Comparison of ENCODE assay signal across 8 cellular contexts in genomic region chr21:22791986-22792560, GRCh38.
DNase-seq lines count a peak whose midpoint lies in the region; ATAC-seq and TF ChIP-seq lines count a peak whose summit lies in the region.

No MANE protein-coding gene starts in this region.

- no peaks in the 10 kb centered on the region for H3K9me3 Mint-ChIP-seq in type B pancreatic cell

- peak; percentile 94 for TF ChIP-seq CTCF in type B pancreatic cell (conservative IDR thresholded peaks at IDR 0.05)

- H3K4me3 Mint-ChIP-seq in type B pancreatic cell, result no peak overlapping the region

- no peak for ATAC-seq in GM18873 (IDR thresholded peaks at IDR 0.05; ENCODE audit: low FRiP score, unreplicated experiment)
- ATAC-seq in GM19463 (IDR thresholded peaks at IDR 0.05; ENCODE audit: unreplicated experiment), result no peak

- POLR2A ChIA-PET in HEK293T (lab: Yijun Ruan, JAX), result no interaction called here

- H3K27ac Mint-ChIP-seq in type B pancreatic cell, result no peak overlapping the region

- DNase-seq in DMS53 treated with DMSO at 0.1 percent for 48 hours (lab: John Stamatoyannopoulos, UW; ENCODE audit: unreplicated experiment) (peak; percentile 9), HEK293T (ENCODE audit: extremely low spot score) (peak; percentile 31), NCI-H446 (lab: John Stamatoyannopoulos, UW) (peak; percentile 50 to 82), amniotic epithelial cell (ENCODE audit: low read depth) (peak; percentile 32), iris pigment epithelial cell (ENCODE audit: low read depth) (peak; percentile 39), type B pancreatic cell (ENCODE audit: extremely low spot score, unreplicated experiment) (no peak)

- H3K27me3 Mint-ChIP-seq in type B pancreatic cell, result no peaks in the 10 kb centered on the region

- CTCF ChIA-PET in HEK293T (lab: Yijun Ruan, JAX), result interaction anchor here (0.6 to 0.9 kb wide), 4 partner anchors 256 to 1678 kb away, joined by 3 to 4 read pairs (median 3); no protein-coding TSS in a partner anchor

- no peaks in the 10 kb centered on the region for H3K36me3 Mint-ChIP-seq in type B pancreatic cell

- no peaks in the 10 kb centered on the region for H3K4me1 Mint-ChIP-seq in type B pancreatic cell (ENCODE audit: unreplicated experiment)

TF ChIP-seq in HEK293T, 16 proteins besides CTCF, POLR2A, EP300 and RAD21:
- TF ChIP-seq FOXM1 (IDR thresholded peaks at IDR 0.05; ENCODE audit: borderline replicate concordance), result no peak
- TF ChIP-seq SP1 (IDR thresholded peaks at IDR 0.05), result no peak
- no peak for TF ChIP-seq CTBP1 (IDR thresholded peaks at IDR 0.05; ENCODE audit: borderline replicate concordance)
- no peak for TF ChIP-seq L3MBTL2 (conservative IDR thresholded peaks at IDR 0.05)
- no peak for TF ChIP-seq LEF1 (IDR thresholded peaks at IDR 0.05; ENCODE audit: borderline replicate concordance)
- no peak for TF ChIP-seq NFRKB (IDR thresholded peaks at IDR 0.05)
- no peak for TF ChIP-seq ELF4 (IDR thresholded peaks at IDR 0.05)
- TF ChIP-seq PKNOX1 (IDR thresholded peaks at IDR 0.05), result no peak
- no peak for TF ChIP-seq ZNF384 (IDR thresholded peaks at IDR 0.05)
- TF ChIP-seq HDGF (IDR thresholded peaks at IDR 0.05; ENCODE audit: borderline replicate concordance), result no peak
